ENCODE assay signal across 14 cellular contexts in genomic region chrX:8988456-8988855, GRCh38. TPM values are rescaled to one million over a fixed set of nuclear protein-coding genes. Genes with fewer than 3 reads are reported as not detected.
A peak's percentile ranks its signal among the peaks of the same experiment; 100 is the strongest.
DNase-seq lines count a peak whose midpoint lies in the region; ATAC-seq, FAIRE-seq and TF ChIP-seq lines count a peak whose summit lies in the region.
"Had no signal": no experiment of that assay in that cellular context is flagged by ENCODE, and none has a peak within 500 bp of the region (broad histone marks: within the 10 kb centered on the region; RNA-seq: fewer than 3 reads in every experiment).

No MANE protein-coding gene starts in this region.

- no peaks in the 10 kb centered on the region for H3K36me3 ChIP-seq in thyroid gland

- H3K9me3 Mint-ChIP-seq in activated naive CD8-positive, alpha-beta T cell treated with anti-CD3 and anti-CD28 coated beads for 36 hours: no peaks in the 10 kb centered on the region
- H3K9me3 Mint-ChIP-seq: IgD-negative memory B cell had no signal

- intact Hi-C loops in thyroid gland (cut with DNase I): no loop called here

- no peak for TF ChIP-seq POLR2A in thyroid gland (IDR thresholded peaks at IDR 0.05)

- peaks cover 12% of the 10 kb centered on the region for H3K4me1 Mint-ChIP-seq in activated naive CD8-positive, alpha-beta T cell treated with anti-CD3 and anti-CD28 coated beads for 36 hours
- H3K4me1 Mint-ChIP-seq: B cell had no signal

- no peaks in the 10 kb centered on the region for H3K27me3 Mint-ChIP-seq in activated naive CD8-positive, alpha-beta T cell treated with anti-CD3 and anti-CD28 coated beads for 36 hours
- H3K27me3 Mint-ChIP-seq: B cell had no signal

- peak; percentile 21 to 23 for DNase-seq in activated CD4-positive, alpha-beta T cell treated with anti-CD3 and anti-CD28 coated beads for 4 hours
- DNase-seq in activated CD4-positive, alpha-beta T cell treated with anti-CD3 and anti-CD28 coated beads for 1 hour: no peak
- DNase-seq in activated naive CD8-positive, alpha-beta T cell treated with anti-CD3 and anti-CD28 coated beads for 36 hours: no peak
- DNase-seq in kidney tubule cell (ENCODE audit: low spot score): peak; percentile 9
- DNase-seq in thyroid gland: peak; percentile 3 to 10
- no peak for DNase-seq in mesenteric fat pad (ENCODE audit: low spot score)
- DNase-seq in D721Med (ENCODE audit: insufficient read length, low spot score): no peak
- DNase-seq: naive B cell had no signal

- H3K9me3 ChIP-seq in thyroid gland: no peaks in the 10 kb centered on the region

- H3K4me1 ChIP-seq in thyroid gland: no peaks in the 10 kb centered on the region

- TF ChIP-seq CTCF in thyroid gland (IDR thresholded peaks at IDR 0.05) (no peak), D721Med (IDR thresholded peaks at IDR 0.05; ENCODE audit: insufficient read depth, missing control alignments) (no peak)

- no peak overlapping the region for H3K4me3 Mint-ChIP-seq in activated naive CD8-positive, alpha-beta T cell treated with anti-CD3 and anti-CD28 coated beads for 36 hours
- H3K4me3 Mint-ChIP-seq: B cell had no signal

- peak overlapping the region; percentile 25 for H3K27ac Mint-ChIP-seq in activated naive CD8-positive, alpha-beta T cell treated with anti-CD3 and anti-CD28 coated beads for 36 hours
- H3K27ac Mint-ChIP-seq: B cell had no signal

- no peaks in the 10 kb centered on the region for H3K36me3 Mint-ChIP-seq in activated naive CD8-positive, alpha-beta T cell treated with anti-CD3 and anti-CD28 coated beads for 36 hours
- H3K36me3 Mint-ChIP-seq: IgD-negative memory B cell, naive B cell had no signal

- no peaks in the 10 kb centered on the region for H3K27me3 ChIP-seq in thyroid gland

- H3K4me3 ChIP-seq in thyroid gland (replicated peaks in 1 of 3): no peak overlapping the region

- no peak for ATAC-seq in HG02973 (IDR thresholded peaks at IDR 0.05; ENCODE audit: unreplicated experiment)

- H3K27ac ChIP-seq in thyroid gland: no peak overlapping the region

- FAIRE-seq in D721Med (lab: Jason Lieb, UNC): no peak

- 10% methylated on average over 2 of the region's 4 CpGs; no CpG with 5 or more reads in 1 of the 2 donors for WGBS in thyroid gland, 2 donors

RNA-seq across cellular contexts. Expression of gene FAM9B, which starts 45.5 kb away (rescaled TPM):
- not detected for total RNA-seq in activated naive CD8-positive, alpha-beta T cell treated with anti-CD3 and anti-CD28 coated beads for 36 hours
- total RNA-seq in thyroid gland (not detected), mesenteric fat pad (not detected)
- total RNA-seq: B cell; chondrocyte; subcutaneous adipose tissue; T-helper 1 cell treated with Interleukin-12 subunit alpha and Interleukin-12 subunit beta and Interleukin-4 antibody, amounts not matched to agents 30 ng/mL and 1 ng/mL, for 36 hours had no signal

Comparison
In these comparisons a context has a peak if more than half of its experiments do, and no peak if none do; other contexts are left out.
1. DNase-seq: peak in activated CD4-positive, alpha-beta T cell treated with anti-CD3 and anti-CD28 coated beads for 4 hours (2 of 2), kidney tubule cell (single experiment) and thyroid gland (2 of 2); none in activated CD4-positive, alpha-beta T cell treated with anti-CD3 and anti-CD28 coated beads for 1 hour (single experiment), activated naive CD8-positive, alpha-beta T cell treated with anti-CD3 and anti-CD28 coated beads for 36 hours (single experiment), mesenteric fat pad (single experiment) and D721Med (single experiment).